ENCODE assay signal across 8 cellular contexts in genomic region chr14:68939893-68940613, GRCh38. TPM values are rescaled to one million over a fixed set of nuclear protein-coding genes. Genes with fewer than 3 reads are reported as not detected.
DNase-seq lines count a peak whose midpoint lies in the region; ATAC-seq and TF ChIP-seq lines count a peak whose summit lies in the region.

No MANE protein-coding gene starts in this region.

- CTCF ChIA-PET in AG04449 (lab: Yijun Ruan, JAX) = interaction anchor here (0.6 to 4.6 kb wide), 16 partner anchors 8 to 190 kb away, joined by 3 to 29 read pairs (median 5); no protein-coding TSS in a partner anchor

- no peak overlapping the region for H3K4me3 ChIP-seq in AG04449 (ENCODE audit: low read depth, low read length)

- POLR2A ChIA-PET in AG04449 (lab: Yijun Ruan, JAX) = interaction anchor here (0.8 to 3.2 kb wide), 10 partner anchors 9 to 161 kb away, joined by 3 to 32 read pairs (median 4); no protein-coding TSS in a partner anchor

- DNase-seq in AG04449 (ENCODE audit: low read depth, low spot score) (peak; percentile 94), NCI-H2107 (lab: John Stamatoyannopoulos, UW) (peak; percentile 26), dermis blood vessel endothelial cell (peak; percentile 96), midbrain (lab: John Stamatoyannopoulos, UW) (peak; percentile 30), SIG-M5 (lab: John Stamatoyannopoulos, UW) (no peak)

- no peak for TF ChIP-seq CTCF in AG04449 (IDR thresholded peaks at IDR 0.05; ENCODE audit: insufficient read depth, low read length, missing control alignments)

- ATAC-seq in HG02588 (IDR thresholded peaks at IDR 0.05; ENCODE audit: unreplicated experiment) (no peak), GM21717 (IDR thresholded peaks at IDR 0.05; ENCODE audit: unreplicated experiment) (no peak), HG03135 (IDR thresholded peaks at IDR 0.05; ENCODE audit: unreplicated experiment) (no peak)

RNA-seq across cellular contexts. Expression of gene ACTN1, which starts 39.0 kb away (rescaled TPM):
- 233 and 441 TPM in 2 replicates for total RNA-seq in dermis blood vessel endothelial cell
